ENCODE assay signal across 8 cellular contexts in genomic region chr12:642633-643477, GRCh38. TPM values are rescaled to one million over a fixed set of nuclear protein-coding genes. Genes with fewer than 3 reads are reported as not detected.
DNase-seq lines count a peak whose midpoint lies in the region; ATAC-seq and TF ChIP-seq lines count a peak whose summit lies in the region.

No MANE protein-coding gene starts in this region.

- TF ChIP-seq RAD21 in SK-N-SH (IDR thresholded peaks at IDR 0.05; ENCODE audit: low read length) = no peak

- peaks cover 6% of the 10 kb centered on the region for H3F3A ChIP-seq in SK-N-SH (replicated peaks; ENCODE audit: insufficient read depth)

- H3K36me3 ChIP-seq in SK-N-SH (replicated peaks in 1 of 2; ENCODE audit: control insufficient read depth in 1 of 2, insufficient read depth in 2 of 2, low read length in 1 of 2) (no peaks in the 10 kb centered on the region), thyroid gland (no peaks in the 10 kb centered on the region)

- H3K4me2 ChIP-seq in SK-N-SH = no peak overlapping the region

- no peaks in the 10 kb centered on the region for H3K9me3 Mint-ChIP-seq in activated naive CD4-positive, alpha-beta T cell treated with anti-CD3 and anti-CD28 coated beads, Interleukin-2, amount 50 U/mL, for 24 hours
- no peaks in the 10 kb centered on the region for H3K9me3 Mint-ChIP-seq in osteocyte (ENCODE audit: unreplicated experiment)

- peak overlapping the region; percentile 95 for H3K27ac Mint-ChIP-seq in activated naive CD4-positive, alpha-beta T cell treated with anti-CD3 and anti-CD28 coated beads, Interleukin-2, amount 50 U/mL, for 24 hours
- H3K27ac Mint-ChIP-seq in osteocyte (ENCODE audit: unreplicated experiment) = peak overlapping the region; percentile 82

- H3K4me1 ChIP-seq in SK-N-SH (ENCODE audit: control insufficient read depth in 1 of 2, insufficient read depth in 2 of 2, low read depth in 1 of 2, low read length in 1 of 2) (peaks cover 0 to 5% of the 10 kb centered on the region in 2 experiments; a peak in 1 of 4 replicates), thyroid gland (peaks cover 30 to 43% of the 10 kb centered on the region in 2 donors)

- H3K36me3 Mint-ChIP-seq in activated naive CD4-positive, alpha-beta T cell treated with anti-CD3 and anti-CD28 coated beads, Interleukin-2, amount 50 U/mL, for 24 hours = peaks cover 6% of the 10 kb centered on the region
- no peaks in the 10 kb centered on the region for H3K36me3 Mint-ChIP-seq in osteocyte (ENCODE audit: unreplicated experiment)

- POLR2A ChIA-PET in SK-N-SH (lab: Yijun Ruan, JAX) = no interaction called here

- DNase-seq in C1 segment of cervical spinal cord (lab: John Stamatoyannopoulos, UW) (peak in 12 of 14 donors; percentile 40 to 83 (median 58)), GM19238 (ENCODE audit: insufficient read length, low spot score) (peak; percentile 86), SK-N-SH (peak; percentile 87), head of caudate nucleus (peak in 40 of 42 donors; percentile 44 to 87 (median 72)), osteocyte (ENCODE audit: extremely low spot score, unreplicated experiment) (peak; percentile 89), thyroid gland (peak; percentile 81 to 83)

- no peak overlapping the region for H3K9ac ChIP-seq in SK-N-SH

- peak in 1 of 2 donors; percentile 61 for TF ChIP-seq POLR2A in thyroid gland (IDR thresholded peaks at IDR 0.05)

- H3K9me2 ChIP-seq in SK-N-SH = no peaks in the 10 kb centered on the region

- WGBS in SK-N-SH (ENCODE audit: low lambda C conversion rate) = 60% methylated on average over 46 of the region's 96 CpGs
- 5% methylated on average over 14 to 30 of the region's 96 CpGs for WGBS in thyroid gland, 2 donors

- CTCF ChIA-PET in SK-N-SH (lab: Yijun Ruan, JAX) = interaction anchor here (1.1 to 1.6 kb wide), 5 partner anchors 11 to 108 kb away, joined by 3 to 4 read pairs (median 3); no protein-coding TSS in a partner anchor

- TF ChIP-seq EP300 in SK-N-SH (IDR thresholded peaks at IDR 0.05; ENCODE audit: borderline replicate concordance in 1 of 2, low read depth in 1 of 2, low read length in 1 of 2) = no peak

- no peaks in the 10 kb centered on the region for H3K79me2 ChIP-seq in SK-N-SH (ENCODE audit: insufficient read depth)

- peak; percentile 57 for ATAC-seq in HG03439 (IDR thresholded peaks at IDR 0.05; ENCODE audit: unreplicated experiment)

- intact Hi-C loops in head of caudate nucleus (cut with DNase I) = loop anchor here (2.0 to 10.0 kb wide), 3 partner anchors 66 to 312 kb away; partner anchors contain the start of gene WNK1
- intact Hi-C loops in thyroid gland (cut with DNase I) = loop anchor here (10.0 kb wide), 1 partner anchor 112 kb away; the partner anchor contains the start of gene WNK1

- no peaks in the 10 kb centered on the region for H3K27me3 Mint-ChIP-seq in activated naive CD4-positive, alpha-beta T cell treated with anti-CD3 and anti-CD28 coated beads, Interleukin-2, amount 50 U/mL, for 24 hours
- H3K27me3 Mint-ChIP-seq in osteocyte (ENCODE audit: unreplicated experiment) = no peaks in the 10 kb centered on the region

- peak overlapping the region; percentile 79 for H2AFZ ChIP-seq in SK-N-SH (ENCODE audit: low read depth)

- H3K27me3 ChIP-seq in SK-N-SH (ENCODE audit: insufficient read depth) (no peaks in the 10 kb centered on the region), thyroid gland (no peaks in the 10 kb centered on the region)

- H3K27ac ChIP-seq in SK-N-SH (ENCODE audit: low read depth in 2 of 2, low read length in 1 of 2) (no peak overlapping the region), thyroid gland (peak overlapping the region; percentile 93 to 99 (median 99))

- H3K4me3 ChIP-seq in SK-N-SH (ENCODE audit: low read depth in 2 of 2, low read length in 1 of 2) (no peak overlapping the region), thyroid gland (replicated peaks in 1 of 3) (peak overlapping the region in 2 of 3 donors; percentile 6 to 45)

- H3K4me3 Mint-ChIP-seq in activated naive CD4-positive, alpha-beta T cell treated with anti-CD3 and anti-CD28 coated beads, Interleukin-2, amount 50 U/mL, for 24 hours = peak overlapping the region; percentile 89
- H3K4me3 Mint-ChIP-seq in osteocyte (ENCODE audit: unreplicated experiment) = peak overlapping the region; percentile 47

- no peak for TF ChIP-seq CTCF in SK-N-SH (IDR thresholded peaks at IDR 0.05)
- peak; percentile 36 for TF ChIP-seq CTCF in osteocyte (IDR thresholded peaks at IDR 0.05)
- TF ChIP-seq CTCF in thyroid gland (IDR thresholded peaks at IDR 0.05) = peak in 5 of 6 experiments; percentile 5 to 41 (median 10)

- H3K9me3 ChIP-seq in SK-N-SH = no peaks in the 10 kb centered on the region
- H3K9me3 ChIP-seq in thyroid gland = no peaks in the 10 kb centered on the region

- peaks cover 66% of the 10 kb centered on the region for H3K4me1 Mint-ChIP-seq in activated naive CD4-positive, alpha-beta T cell treated with anti-CD3 and anti-CD28 coated beads, Interleukin-2, amount 50 U/mL, for 24 hours
- peaks cover 53% of the 10 kb centered on the region for H3K4me1 Mint-ChIP-seq in osteocyte (ENCODE audit: unreplicated experiment)

- H4K20me1 ChIP-seq in SK-N-SH (ENCODE audit: insufficient read depth) = no peaks in the 10 kb centered on the region

TF ChIP-seq in SK-N-SH, 30 proteins besides CTCF, POLR2A, EP300 and RAD21:
- TF ChIP-seq USF1 (IDR thresholded peaks at IDR 0.05; ENCODE audit: borderline replicate concordance, low read depth) = peak; percentile 48; the same call in 1 of the 2 replicates
- TF ChIP-seq MEF2A (IDR thresholded peaks at IDR 0.05; ENCODE audit: borderline replicate concordance, low read depth) = no peak

RNA-seq across cellular contexts. Expression of gene NINJ2, which starts 20.4 kb away (rescaled TPM):
- 0.07 TPM in 1 of 2 replicates, not detected in the other for polyA plus RNA-seq in SK-N-SH (2012; rRNA removed)
- 0.09 and 0.13 TPM in 2 replicates for polyA plus RNA-seq in SK-N-SH (2012; cell fraction: cytosol; rRNA removed)
- not detected in 2 replicates for polyA plus RNA-seq in SK-N-SH (2012; cell fraction: nucleus; rRNA removed)
- total RNA-seq in osteocyte (1.3 and 2.3 TPM in 2 replicates), thyroid gland (1 to 10 TPM in 3 of 4 donors, under 1 TPM in 1; 0.49 to 7.2 (median 2.0) TPM)

Comparison
In these comparisons a context has a peak if more than half of its experiments do, and no peak if none do; other contexts are left out.
1. H3K27ac ChIP-seq: peak in thyroid gland (3 of 3); none in SK-N-SH (0 of 2).
2. H3K4me3 ChIP-seq: peak in thyroid gland (2 of 3); none in SK-N-SH (0 of 2).
3. Peak in every context shown above with its lines, with median percentiles within 50 percentile points of each other: DNase-seq.